In genomic region chr11:6611092-6612007, GRCh38 we compare ENCODE assay signal across 8 cellular contexts. TPM values are rescaled to one million over a fixed set of nuclear protein-coding genes. Genes with fewer than 3 reads are reported as not detected.
A peak's percentile ranks its signal among the peaks of the same experiment; 100 is the strongest.
DNase-seq lines count a peak whose midpoint lies in the region; ATAC-seq and TF ChIP-seq lines count a peak whose summit lies in the region.

No MANE protein-coding gene starts in this region.

- DNase-seq in DMS 273 (lab: John Stamatoyannopoulos, UW; ENCODE audit: unreplicated experiment) (peak; percentile 56), DMS 273 treated with DMSO at 0.1 percent for 48 hours (lab: John Stamatoyannopoulos, UW) (no peak), mammary epithelial cell (peak; percentile 14), kidney tubule cell (ENCODE audit: low spot score) (peak; percentile 39), AML-193 (lab: John Stamatoyannopoulos, UW) (no peak)

- H3K27me3 ChIP-seq in mammary epithelial cell (ENCODE audit: insufficient read depth, low read length), result no peaks in the 10 kb centered on the region

- intact Hi-C loops in mammary epithelial cell (cut with micrococcal nuclease), result no loop called here

- no peak for TF ChIP-seq CTCF in mammary epithelial cell (conservative IDR thresholded peaks at IDR 0.05 in 1 of 2, IDR thresholded peaks at IDR 0.05 in 1 of 2; ENCODE audit: extremely low read depth in 1 of 2, insufficient read depth in 1 of 2, low read depth in 1 of 2, low read length in 2 of 2)

- H3K36me3 ChIP-seq in mammary epithelial cell (ENCODE audit: insufficient read depth, low read length), result peaks cover 30% of the 10 kb centered on the region

- no peaks in the 10 kb centered on the region for H3K9me3 ChIP-seq in mammary epithelial cell (replicated peaks; ENCODE audit: insufficient read depth, low read length)

- peaks cover 53% of the 10 kb centered on the region for H3K4me1 Mint-ChIP-seq in stimulated activated naive CD8-positive, alpha-beta T cell treated with anti-CD3 and anti-CD28 coated beads, Interleukin-15, Interleukin-2, amounts not matched to agents 100 ng/mL and 50 ng/mL, for 24 hours (ENCODE audit: low read depth)

- peaks cover 45% of the 10 kb centered on the region for H3K36me3 Mint-ChIP-seq in stimulated activated naive CD8-positive, alpha-beta T cell treated with anti-CD3 and anti-CD28 coated beads, Interleukin-15, Interleukin-2, amounts not matched to agents 100 ng/mL and 50 ng/mL, for 24 hours (ENCODE audit: low read depth)

- H3K27ac ChIP-seq in mammary epithelial cell (ENCODE audit: insufficient read depth, low read depth, low read length), result peak overlapping the region; percentile 45

- no peaks in the 10 kb centered on the region for H3K9me3 Mint-ChIP-seq in stimulated activated naive CD8-positive, alpha-beta T cell treated with anti-CD3 and anti-CD28 coated beads, Interleukin-15, Interleukin-2, amounts not matched to agents 100 ng/mL and 50 ng/mL, for 24 hours

- ATAC-seq in HG02642 (IDR thresholded peaks at IDR 0.05; ENCODE audit: poor library complexity, unreplicated experiment), result peak; percentile 20

- in situ Hi-C loops in mammary epithelial cell (cut with MboI; ENCODE audit: low sequenced_read_pairs in 2 of 2), result loop anchor here in 1 of 2 donors (10.0 kb wide), 1 partner anchor 137 kb away; the partner anchor contains the start of gene TRIM3

- dilution Hi-C loops in mammary epithelial cell (cut with HindIII; ENCODE audit: low sequenced_read_pairs), result no loop called here

- H3K4me3 ChIP-seq in mammary epithelial cell (replicated peaks in 1 of 3; ENCODE audit: insufficient read depth in 1 of 3, low read depth in 2 of 3, low read length in 3 of 3), result peak overlapping the region; percentile 63 to 73 (median 69)

- peak overlapping the region; percentile 91 for H3K27ac Mint-ChIP-seq in stimulated activated naive CD8-positive, alpha-beta T cell treated with anti-CD3 and anti-CD28 coated beads, Interleukin-15, Interleukin-2, amounts not matched to agents 100 ng/mL and 50 ng/mL, for 24 hours

- CTCF ChIA-PET in mammary epithelial cell (lab: Charles Lee; ENCODE audit: low non-redundant PET), result interaction anchor here (0.5 to 0.7 kb wide), 2 partner anchors 234 to 293 kb away, joined by 3 read pairs; no protein-coding TSS in a partner anchor

- TSS peak; percentile 1 for BruUV-seq in mammary epithelial cell (replicated peaks; lab: Mats Ljungman, UMichigan)

- H3K4me2 ChIP-seq in mammary epithelial cell (ENCODE audit: insufficient read depth, low read depth, low read length), result peak overlapping the region; percentile 83

- H3K4me3 Mint-ChIP-seq in stimulated activated naive CD8-positive, alpha-beta T cell treated with anti-CD3 and anti-CD28 coated beads, Interleukin-15, Interleukin-2, amounts not matched to agents 100 ng/mL and 50 ng/mL, for 24 hours, result peak overlapping the region; percentile 92

- no peaks in the 10 kb centered on the region for H4K20me1 ChIP-seq in mammary epithelial cell (ENCODE audit: insufficient read depth, low read length)

- H3K27me3 Mint-ChIP-seq in stimulated activated naive CD8-positive, alpha-beta T cell treated with anti-CD3 and anti-CD28 coated beads, Interleukin-15, Interleukin-2, amounts not matched to agents 100 ng/mL and 50 ng/mL, for 24 hours, result no peaks in the 10 kb centered on the region

- peak overlapping the region; percentile 86 for H2AFZ ChIP-seq in mammary epithelial cell (ENCODE audit: low read depth, low read length)

- peaks cover 54% of the 10 kb centered on the region for H3K79me2 ChIP-seq in mammary epithelial cell (ENCODE audit: insufficient read depth, low read length)

- H3K9ac ChIP-seq in mammary epithelial cell (ENCODE audit: insufficient read depth, low read length), result peak overlapping the region; percentile 80

- peaks cover 36% of the 10 kb centered on the region for H3K4me1 ChIP-seq in mammary epithelial cell (ENCODE audit: insufficient read depth, low read length)

- WGBS in mammary epithelial cell (ENCODE audit: low coverage, missing lambda C conversion rate), result 28% methylated on average over 16 of the region's 45 CpGs

TF ChIP-seq in PFSK-1, 5 proteins besides CTCF, POLR2A, EP300 and RAD21:
- TF ChIP-seq SIN3A (IDR thresholded peaks at IDR 0.05; ENCODE audit: borderline replicate concordance, insufficient read depth, low read length) (no peak), FOXP2 (optimal IDR thresholded peaks at IDR 0.05; ENCODE audit: borderline replicate concordance, extremely low read depth, extremely low read length, insufficient read depth) (no peak), POLR2AphosphoS5 (IDR thresholded peaks at IDR 0.05; ENCODE audit: low read depth, low read length) (peak; percentile 58), TAF1 (IDR thresholded peaks at IDR 0.05; ENCODE audit: borderline replicate concordance, insufficient read depth, low read length) (peak; percentile 55; the same call in 1 of the 2 replicates)
- TF ChIP-seq, protein P1, sequence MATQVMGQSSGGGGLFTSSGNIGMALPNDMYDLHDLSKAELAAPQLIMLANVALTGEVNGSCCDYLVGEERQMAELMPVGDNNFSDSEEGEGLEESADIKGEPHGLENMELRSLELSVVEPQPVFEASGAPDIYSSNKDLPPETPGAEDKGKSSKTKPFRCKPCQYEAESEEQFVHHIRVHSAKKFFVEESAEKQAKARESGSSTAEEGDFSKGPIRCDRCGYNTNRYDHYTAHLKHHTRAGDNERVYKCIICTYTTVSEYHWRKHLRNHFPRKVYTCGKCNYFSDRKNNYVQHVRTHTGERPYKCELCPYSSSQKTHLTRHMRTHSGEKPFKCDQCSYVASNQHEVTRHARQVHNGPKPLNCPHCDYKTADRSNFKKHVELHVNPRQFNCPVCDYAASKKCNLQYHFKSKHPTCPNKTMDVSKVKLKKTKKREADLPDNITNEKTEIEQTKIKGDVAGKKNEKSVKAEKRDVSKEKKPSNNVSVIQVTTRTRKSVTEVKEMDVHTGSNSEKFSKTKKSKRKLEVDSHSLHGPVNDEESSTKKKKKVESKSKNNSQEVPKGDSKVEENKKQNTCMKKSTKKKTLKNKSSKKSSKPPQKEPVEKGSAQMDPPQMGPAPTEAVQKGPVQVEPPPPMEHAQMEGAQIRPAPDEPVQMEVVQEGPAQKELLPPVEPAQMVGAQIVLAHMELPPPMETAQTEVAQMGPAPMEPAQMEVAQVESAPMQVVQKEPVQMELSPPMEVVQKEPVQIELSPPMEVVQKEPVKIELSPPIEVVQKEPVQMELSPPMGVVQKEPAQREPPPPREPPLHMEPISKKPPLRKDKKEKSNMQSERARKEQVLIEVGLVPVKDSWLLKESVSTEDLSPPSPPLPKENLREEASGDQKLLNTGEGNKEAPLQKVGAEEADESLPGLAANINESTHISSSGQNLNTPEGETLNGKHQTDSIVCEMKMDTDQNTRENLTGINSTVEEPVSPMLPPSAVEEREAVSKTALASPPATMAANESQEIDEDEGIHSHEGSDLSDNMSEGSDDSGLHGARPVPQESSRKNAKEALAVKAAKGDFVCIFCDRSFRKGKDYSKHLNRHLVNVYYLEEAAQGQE (IDR thresholded peaks at IDR 0.05; ENCODE audit: insufficient read depth in 1 of 2, low read depth in 2 of 2, low read length in 2 of 2), result 0 out of 4 replicates have a peak, but pooled peaks of 1 of the 2 experiments have one; percentile 13

RNA-seq across cellular contexts. Expression of gene TAF10, which starts 0.7 kb away (rescaled TPM):
- 174 TPM for polyA plus RNA-seq in PFSK-1 (2012; ENCODE audit: insufficient read length, low read depth)
- 100 to 1,000 TPM in 1 of 2 donors, 10 to 100 TPM in 1; 26.3 to 115 TPM for total RNA-seq in mammary epithelial cell
- 101 TPM for polyA plus RNA-seq in mammary epithelial cell
- 135 TPM for polyA minus RNA-seq in mammary epithelial cell

RNA-seq across cellular contexts. Expression of gene ILK, which starts 7.8 kb away (rescaled TPM):
- polyA plus RNA-seq in PFSK-1 (2012; ENCODE audit: insufficient read length, low read depth), result 142 TPM
- 100 to 1,000 TPM in 1 of 2 donors, 10 to 100 TPM in 1; 87.9 to 136 TPM for total RNA-seq in mammary epithelial cell
- 175 TPM for polyA plus RNA-seq in mammary epithelial cell
- polyA minus RNA-seq in mammary epithelial cell, result 199 TPM

RNA-seq across cellular contexts. Expression of gene TPP1, which starts 7.9 kb away (rescaled TPM):
- 86.6 TPM for polyA plus RNA-seq in PFSK-1 (2012; ENCODE audit: insufficient read length, low read depth)
- total RNA-seq in mammary epithelial cell, result 10 to 100 TPM; 59.2 to 73.9 TPM
- 60.5 TPM for polyA plus RNA-seq in mammary epithelial cell
- polyA minus RNA-seq in mammary epithelial cell, result 99.5 TPM

RNA-seq across cellular contexts. Expression of gene RRP8, which starts 7.9 kb away (rescaled TPM):
- polyA plus RNA-seq in PFSK-1 (2012; ENCODE audit: insufficient read length, low read depth), result 19.8 TPM
- 10 to 100 TPM in 1 of 2 donors, 1 to 10 TPM in 1; 9.7 to 20.6 TPM for total RNA-seq in mammary epithelial cell
- polyA plus RNA-seq in mammary epithelial cell, result 11.5 TPM
- polyA minus RNA-seq in mammary epithelial cell, result 11.0 TPM

RNA-seq across cellular contexts. Expression of gene DCHS1, which starts 44.3 kb away (rescaled TPM):
- polyA plus RNA-seq in PFSK-1 (2012; ENCODE audit: insufficient read length, low read depth), result 1.7 TPM
- under 1 TPM; 0.50 to 0.59 TPM for total RNA-seq in mammary epithelial cell
- polyA plus RNA-seq in mammary epithelial cell, result 0.05 TPM
- 0.05 TPM for polyA minus RNA-seq in mammary epithelial cell

Comparison
In these comparisons a context has a peak if more than half of its experiments do, and no peak if none do; other contexts are left out.
1. DNase-seq: peak in DMS 273 (single experiment), mammary epithelial cell (single experiment) and kidney tubule cell (single experiment); none in DMS 273 treated with DMSO at 0.1 percent for 48 hours (single experiment) and AML-193 (0 of 2).